In the genomic region with DNA sequence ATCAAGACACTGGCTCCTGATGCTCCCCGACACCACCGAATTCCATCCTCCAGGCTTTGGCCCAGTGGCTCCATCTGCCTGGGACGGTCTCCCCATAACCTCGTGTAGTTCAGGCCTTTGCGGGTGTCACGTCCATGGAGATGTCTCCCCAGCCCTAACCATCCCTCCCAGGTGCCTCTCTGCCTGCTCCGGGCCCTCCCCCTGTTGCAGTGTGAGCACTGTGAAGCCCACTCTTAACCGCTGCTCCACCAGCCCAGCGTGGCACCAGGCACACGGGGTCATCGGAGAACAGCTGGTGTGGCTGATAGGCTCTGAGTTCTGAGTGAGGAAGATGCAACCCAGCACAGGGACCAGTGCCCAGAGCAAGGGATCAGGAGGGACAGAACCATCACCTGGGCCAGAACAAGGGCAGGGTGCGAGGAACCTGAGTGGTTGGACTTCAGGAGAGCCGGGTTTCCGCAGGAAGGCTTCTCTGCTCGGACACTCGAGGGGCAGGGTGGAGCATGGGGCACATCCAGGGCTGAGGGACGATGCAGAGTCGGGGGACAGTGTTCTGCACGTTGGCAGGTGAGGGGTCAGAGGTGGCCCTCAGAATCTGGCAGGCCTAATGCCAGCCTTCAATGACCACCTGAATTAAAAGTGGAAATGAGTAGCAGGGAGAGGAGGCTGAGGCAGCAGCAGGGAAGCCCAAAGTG, we compare ENCODE assay signal across 1 cellular context.
TF ChIP-seq lines count a peak whose summit lies in the region.

No MANE protein-coding gene starts in this region.

TF ChIP-seq in K562, 482 proteins besides CTCF, POLR2A, EP300 and RAD21:
- no peak for TF ChIP-seq SLC30A9 (CRISPR knock-in tag; IDR thresholded peaks at IDR 0.05)
- TF ChIP-seq, protein P1, sequence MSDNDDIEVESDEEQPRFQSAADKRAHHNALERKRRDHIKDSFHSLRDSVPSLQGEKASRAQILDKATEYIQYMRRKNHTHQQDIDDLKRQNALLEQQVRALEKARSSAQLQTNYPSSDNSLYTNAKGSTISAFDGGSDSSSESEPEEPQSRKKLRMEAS (CRISPR knock-in tag; IDR thresholded peaks at IDR 0.05), result 0 out of 2 replicates have a peak, but pooled peaks have one; percentile 34
